7 cellular contexts compared by ENCODE assay signal in the genomic region with DNA sequence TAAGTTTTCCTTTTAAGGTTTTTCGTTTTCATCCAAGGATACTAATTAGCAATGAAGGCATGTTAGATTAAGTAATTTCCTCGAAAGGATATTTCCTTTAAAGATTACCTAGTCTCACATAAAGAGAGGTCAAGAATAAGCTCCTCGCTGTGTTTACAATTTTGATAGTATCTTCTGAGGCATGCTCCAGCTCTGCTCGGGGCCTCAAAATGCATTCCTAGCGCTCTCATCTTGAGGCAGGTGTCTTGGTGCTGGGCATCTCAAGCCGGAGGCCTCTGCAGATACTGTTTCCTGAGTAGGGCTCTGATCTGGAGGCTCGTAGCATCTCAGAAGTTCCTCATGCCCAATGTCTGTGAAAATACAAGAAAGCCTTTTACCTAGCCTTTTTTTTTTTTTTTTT.
"Had no signal": no experiment of that assay in that cellular context is flagged by ENCODE, and none has a peak within 500 bp of the region (broad histone marks: within the 10 kb centered on the region; RNA-seq: fewer than 3 reads in every experiment).

No MANE protein-coding gene starts in this region.

- H3K4me3 ChIP-seq: K562 had no signal

- DNase-seq: IMR-90, KBM-7, KG1 had no signal

- ATAC-seq: HepG2, K562 had no signal

- H3K4me2 ChIP-seq: KMS-11 had no signal

- H3K9ac ChIP-seq: KMS-11 had no signal

- H3K27ac ChIP-seq: HL-60, KMS-11 had no signal
